Comparison of ENCODE assay signal across 9 cellular contexts in genomic region chr1:37476087-37476452, GRCh38. TPM values are rescaled to one million over a fixed set of nuclear protein-coding genes. Genes with fewer than 3 reads are reported as not detected.
DNase-seq lines count a peak whose midpoint lies in the region; ATAC-seq and TF ChIP-seq lines count a peak whose summit lies in the region.
"Had no signal": no experiment of that assay in that cellular context is flagged by ENCODE, and none has a peak within 500 bp of the region (broad histone marks: within the 10 kb centered on the region; RNA-seq: fewer than 3 reads in every experiment).

No MANE protein-coding gene starts in this region.

- intact Hi-C loops in breast epithelium (cut with DNase I; ENCODE audit: low total_unique reads), result no loop called here

- peaks cover 5% of the 10 kb centered on the region; the same call in 1 of the 2 replicates for H3K9me3 ChIP-seq in AG04450 (ENCODE audit: control insufficient read depth, insufficient read depth, low read length)
- H3K9me3 ChIP-seq in HUES64 (ENCODE audit: insufficient read depth, low read depth, low read length), result no peaks in the 10 kb centered on the region
- no peaks in the 10 kb centered on the region for H3K9me3 ChIP-seq in breast epithelium
- H3K9me3 ChIP-seq in muscle layer of duodenum (ENCODE audit: control insufficient read depth in 1 of 2, low read length in 2 of 2), result no peaks in the 10 kb centered on the region

- peaks cover 35% of the 10 kb centered on the region for H3K36me3 ChIP-seq in HUES64 (ENCODE audit: insufficient read depth, low read length)
- no peaks in the 10 kb centered on the region for H3K36me3 ChIP-seq in breast epithelium
- peaks cover 12 to 22% of the 10 kb centered on the region in 2 donors for H3K36me3 ChIP-seq in muscle layer of duodenum (ENCODE audit: control insufficient read depth in 1 of 2, insufficient read depth in 2 of 2, low read length in 2 of 2)

- TF ChIP-seq POLR2A in breast epithelium (IDR thresholded peaks at IDR 0.05), result no peak

- WGBS in HUES64, result 75% methylated on average over 9 of the region's 9 CpGs

- H3K27ac ChIP-seq in AG04450 (ENCODE audit: low read depth, low read length) (peak overlapping the region; percentile 94), HUES64 (ENCODE audit: low read depth, low read length) (no peak overlapping the region), breast epithelium (peak overlapping the region; percentile 95 to 99), muscle layer of duodenum (ENCODE audit: low read length) (peak overlapping the region; percentile 99)

- DNase-seq in AG04450 (ENCODE audit: low read depth, low spot score) (no peak), breast epithelium (ENCODE audit: low spot score in 2 of 2) (peak in 1 of 2 donors; percentile 42), NCI-H82 treated with DMSO at 0.1 percent for 48 hours (lab: John Stamatoyannopoulos, UW; ENCODE audit: unreplicated experiment) (no peak), HT-29 (ENCODE audit: low spot score) (no peak)
- DNase-seq: NCI-H774 had no signal

- ATAC-seq in HG03135 (IDR thresholded peaks at IDR 0.05; ENCODE audit: unreplicated experiment) (no peak), HG02798 (IDR thresholded peaks at IDR 0.05; ENCODE audit: poor library complexity, unreplicated experiment) (no peak)

- TF ChIP-seq CTCF in AG04450 (IDR thresholded peaks at IDR 0.05; ENCODE audit: low read depth, low read length) (no peak), breast epithelium (IDR thresholded peaks at IDR 0.05) (no peak)

- H3K27me3 ChIP-seq in AG04450 (ENCODE audit: control insufficient read depth, insufficient read depth, low read length) (no peaks in the 10 kb centered on the region), HUES64 (ENCODE audit: insufficient read depth, low read length) (peaks cover 20% of the 10 kb centered on the region), breast epithelium (no peaks in the 10 kb centered on the region), muscle layer of duodenum (ENCODE audit: low read depth, low read length) (no peaks in the 10 kb centered on the region)

- H3K4me3 ChIP-seq in AG04450 (ENCODE audit: low read depth, low read length) (peak overlapping the region; percentile 89), HUES64 (ENCODE audit: low read length) (peak overlapping the region; percentile 7; the same call in 1 of the 2 replicates), breast epithelium (peak overlapping the region; percentile 85 to 93 (median 87)), muscle layer of duodenum (ENCODE audit: low read depth in 1 of 2, low read length in 2 of 2) (peak overlapping the region; percentile 74 to 98)

- POLR2A ChIA-PET in AG04450 (lab: Yijun Ruan, JAX), result interaction anchor here (1.2 to 4.1 kb wide), 2 partner anchors 10 to 16 kb away, joined by 3 to 44 read pairs; no protein-coding TSS in a partner anchor

- no peak overlapping the region for H3K9ac ChIP-seq in HUES64 (ENCODE audit: low read depth, low read length)

- CTCF ChIA-PET in AG04450 (lab: Charles Lee), result interaction anchor here (0.6 to 6.7 kb wide), 3 partner anchors 10 to 216 kb away, joined by 3 to 74 read pairs (median 41); no protein-coding TSS in a partner anchor

- H3K4me1 ChIP-seq in HUES64 (ENCODE audit: insufficient read depth, low read length) (peaks cover 52% of the 10 kb centered on the region), breast epithelium (peaks cover 19 to 58% of the 10 kb centered on the region in 2 donors), muscle layer of duodenum (ENCODE audit: control insufficient read depth in 1 of 2, insufficient read depth in 2 of 2, low read length in 2 of 2) (peaks cover 47 to 79% of the 10 kb centered on the region in 2 donors)

RNA-seq across cellular contexts. Expression of gene ZC3H12A, which starts 1.7 kb away (rescaled TPM):
- polyA plus RNA-seq in AG04450 (2011; rRNA removed), result 4.3 and 6.4 TPM in 2 replicates
- polyA minus RNA-seq in AG04450 (2011; rRNA and poly(A)+ RNA removed), result 7.2 and 13.7 TPM in 2 replicates
- polyA plus RNA-seq in HUES64 (2013, experiment 1 of 2), result 3.3 TPM
- polyA plus RNA-seq in HUES64 (2013, experiment 2 of 2), result 4.9 TPM
- total RNA-seq in breast epithelium, result 10 to 100 TPM in 2 of 3 donors, 1 to 10 TPM in 1; 5.8 to 82.8 (median 76.7) TPM
- 99.3 and 105 TPM in 2 replicates for total RNA-seq in HT-29 (2014; rRNA removed; shearing (Covaris generic))

RNA-seq across cellular contexts. Expression of gene MEAF6, which starts 38.5 kb away (rescaled TPM):
- polyA plus RNA-seq in AG04450 (2011; rRNA removed), result 59.6 and 69.6 TPM in 2 replicates
- polyA minus RNA-seq in AG04450 (2011; rRNA and poly(A)+ RNA removed), result 18.2 and 24.1 TPM in 2 replicates
- 42.9 TPM for polyA plus RNA-seq in HUES64 (2013, experiment 1 of 2)
- polyA plus RNA-seq in HUES64 (2013, experiment 2 of 2), result 45.3 TPM
- 100 to 1,000 TPM in 1 of 3 donors, 10 to 100 TPM in 2; 78.2 to 140 (median 87.2) TPM for total RNA-seq in breast epithelium
- total RNA-seq in HT-29 (2014; rRNA removed; shearing (Covaris generic)), result 23.5 and 52.8 TPM in 2 replicates

Comparison
In these comparisons a context has a peak if more than half of its experiments do, and no peak if none do; other contexts are left out.
1. H3K4me3 ChIP-seq: peak in every context shown above with its lines; median percentile 89 in AG04450; 87 in breast epithelium; 86 in muscle layer of duodenum; 7 in HUES64.